ENCODE assay signal across 8 cellular contexts in genomic region chr6:14638932-14639875, GRCh38.
DNase-seq lines count a peak whose midpoint lies in the region; ATAC-seq lines count a peak whose summit lies in the region.

No MANE protein-coding gene starts in this region.

- H3K4me3 ChIP-seq in mesenchymal stem cell (ENCODE audit: insufficient read depth in 1 of 2, low read depth in 1 of 2, low read length in 2 of 2): peak overlapping the region in 1 of 2 experiments; percentile 64

- H3K14ac ChIP-seq in mesenchymal stem cell (ENCODE audit: low read length in 2 of 2): no peak overlapping the region

- H3K23ac ChIP-seq in mesenchymal stem cell (ENCODE audit: low read length in 2 of 2): no peak overlapping the region

- H2BK5ac ChIP-seq in mesenchymal stem cell (ENCODE audit: low read depth, low read length, poor library complexity, severe bottlenecking): no peak overlapping the region

- no peak overlapping the region for H4K91ac ChIP-seq in mesenchymal stem cell (ENCODE audit: low read length)

- peaks cover 0 to 6% of the 10 kb centered on the region in 2 experiments for H3K27me3 ChIP-seq in mesenchymal stem cell (ENCODE audit: control insufficient read depth in 1 of 2, insufficient read depth in 1 of 2, low read length in 2 of 2)

- H2AK5ac ChIP-seq in mesenchymal stem cell (ENCODE audit: low read length, severe bottlenecking): no peak overlapping the region

- peak overlapping the region; percentile 64 for H3K9ac ChIP-seq in mesenchymal stem cell (ENCODE audit: low read length)

- no peak overlapping the region for H4K8ac ChIP-seq in mesenchymal stem cell (ENCODE audit: low read length)

- ATAC-seq in HG03025 (IDR thresholded peaks at IDR 0.05; ENCODE audit: low FRiP score, unreplicated experiment) (no peak), GM21619 (IDR thresholded peaks at IDR 0.05; ENCODE audit: unreplicated experiment) (no peak), HG02623 (IDR thresholded peaks at IDR 0.05; ENCODE audit: unreplicated experiment) (no peak)

- H3K4me1 ChIP-seq in mesenchymal stem cell (ENCODE audit: control insufficient read depth, insufficient read depth, low read depth, low read length): no peaks in the 10 kb centered on the region

- DNase-seq in NCI-H1092 treated with DMSO at 0.1 percent for 48 hours (lab: John Stamatoyannopoulos, UW) (peak; percentile 14), NCI-H1092 (lab: John Stamatoyannopoulos, UW) (no peak), NCI-H2081 treated with DMSO at 0.1 percent for 48 hours (lab: John Stamatoyannopoulos, UW) (peak; percentile 36), cerebellum (ENCODE audit: low spot score) (peak; percentile 61), mesenchymal stem cell (peak; percentile 68)

- H3K27ac ChIP-seq in mesenchymal stem cell (ENCODE audit: low read length, poor library complexity, severe bottlenecking): no peak overlapping the region

- H3K18ac ChIP-seq in mesenchymal stem cell (ENCODE audit: low read depth in 1 of 2, low read length in 2 of 2): no peak overlapping the region

- H2BK15ac ChIP-seq in mesenchymal stem cell (ENCODE audit: low read depth, poor library complexity, severe bottlenecking): no peak overlapping the region

- no peak overlapping the region for H2BK12ac ChIP-seq in mesenchymal stem cell (ENCODE audit: low read length in 2 of 2)

- H3K4me2 ChIP-seq in mesenchymal stem cell (ENCODE audit: low read length, poor library complexity, severe bottlenecking): peak overlapping the region; percentile 35

- no peak overlapping the region for H2BK120ac ChIP-seq in mesenchymal stem cell (ENCODE audit: low read depth, low read length)

- 11% methylated on average over 12 of the region's 13 CpGs for WGBS in mesenchymal stem cell

- no peaks in the 10 kb centered on the region for H3K79me1 ChIP-seq in mesenchymal stem cell (replicated peaks; ENCODE audit: low read length, poor library complexity, severe bottlenecking)

- no peaks in the 10 kb centered on the region for H3K36me3 ChIP-seq in mesenchymal stem cell (ENCODE audit: control insufficient read depth in 1 of 2, insufficient read depth in 2 of 2, low read depth in 1 of 2, low read length in 2 of 2)

- H3K9me3 ChIP-seq in mesenchymal stem cell (ENCODE audit: control insufficient read depth, low read length): no peaks in the 10 kb centered on the region

- H3K4ac ChIP-seq in mesenchymal stem cell (ENCODE audit: low read depth in 1 of 2, low read length in 2 of 2): no peak overlapping the region

- no peak overlapping the region for H2AFZ ChIP-seq in mesenchymal stem cell (ENCODE audit: low read depth, low read length)
